9 cellular contexts compared by ENCODE assay signal in genomic region chr6:18528084-18528743, GRCh38.
DNase-seq lines count a peak whose midpoint lies in the region; ATAC-seq and TF ChIP-seq lines count a peak whose summit lies in the region.
"Had no signal": no experiment of that assay in that cellular context is flagged by ENCODE, and none has a peak within 500 bp of the region (broad histone marks: within the 10 kb centered on the region; RNA-seq: fewer than 3 reads in every experiment).

No MANE protein-coding gene starts in this region.

- in situ Hi-C loops in KBM-7 (cut with MboI; ENCODE audit: low pct_unique_long_range_greater_than_20kb, low sequenced_read_pairs) = no loop called here

- ATAC-seq in HG02970 (IDR thresholded peaks at IDR 0.05; ENCODE audit: low FRiP score, unreplicated experiment) (no peak), GM18868 (IDR thresholded peaks at IDR 0.05; ENCODE audit: unreplicated experiment) (no peak), GM21528 (IDR thresholded peaks at IDR 0.05; ENCODE audit: low FRiP score, unreplicated experiment) (no peak)

- H3K27ac Mint-ChIP-seq in T-helper 2 cell treated with Interferon-gamma antibody and Interleukin-4, amounts not matched to agents 5 μg/mL and 100 μg/mL, for 36 hours = no peak overlapping the region
- H3K27ac Mint-ChIP-seq: brain had no signal

- peaks cover 6% of the 10 kb centered on the region for H3K27me3 Mint-ChIP-seq in T-helper 2 cell treated with Interferon-gamma antibody and Interleukin-4, amounts not matched to agents 5 μg/mL and 100 μg/mL, for 36 hours (ENCODE audit: low read depth)

- TF ChIP-seq CTCF in AG09319 (IDR thresholded peaks at IDR 0.05; ENCODE audit: low read depth, low read length) = peak; percentile 25

- H3K4me3 Mint-ChIP-seq in T-helper 2 cell treated with Interferon-gamma antibody and Interleukin-4, amounts not matched to agents 5 μg/mL and 100 μg/mL, for 36 hours = no peak overlapping the region
- H3K4me3 Mint-ChIP-seq: brain had no signal

- DNase-seq in AG09319 (ENCODE audit: extremely low read depth, low read depth) (no peak), KBM-7 (peak; percentile 12), RKO (ENCODE audit: low spot score) (peak; percentile 56), foreskin melanocyte (peak; percentile 20)
- DNase-seq in T-helper 2 cell treated with Interferon-gamma antibody and Interleukin-4, amounts not matched to agents 5 μg/mL and 100 μg/mL, for 36 hours (ENCODE audit: low spot score) = no peak

- no peaks in the 10 kb centered on the region for H3K36me3 Mint-ChIP-seq in T-helper 2 cell treated with Interferon-gamma antibody and Interleukin-4, amounts not matched to agents 5 μg/mL and 100 μg/mL, for 36 hours (ENCODE audit: low read depth)
- H3K36me3 Mint-ChIP-seq: brain had no signal

- H3K9me3 Mint-ChIP-seq in T-helper 2 cell treated with Interferon-gamma antibody and Interleukin-4, amounts not matched to agents 5 μg/mL and 100 μg/mL, for 36 hours = no peaks in the 10 kb centered on the region
- H3K9me3 Mint-ChIP-seq: brain had no signal

- no peaks in the 10 kb centered on the region for H3K4me1 Mint-ChIP-seq in T-helper 2 cell treated with Interferon-gamma antibody and Interleukin-4, amounts not matched to agents 5 μg/mL and 100 μg/mL, for 36 hours (ENCODE audit: low read depth)

Comparison
In these comparisons a context has a peak if more than half of its experiments do, and no peak if none do; other contexts are left out.
1. DNase-seq: peak in KBM-7 (single experiment), RKO (single experiment) and foreskin melanocyte (single experiment); none in AG09319 (single experiment) and T-helper 2 cell treated with Interferon-gamma antibody and Interleukin-4, amounts not matched to agents 5 μg/mL and 100 μg/mL, for 36 hours (single experiment).